13 cellular contexts compared by ENCODE assay signal in genomic region chr22:37610480-37611148, GRCh38. TPM values are rescaled to one million over a fixed set of nuclear protein-coding genes. Genes with fewer than 3 reads are reported as not detected.
DNase-seq lines count a peak whose midpoint lies in the region; ATAC-seq, FAIRE-seq and TF ChIP-seq lines count a peak whose summit lies in the region.
"Had no signal": no experiment of that assay in that cellular context is flagged by ENCODE, and none has a peak within 500 bp of the region (broad histone marks: within the 10 kb centered on the region; RNA-seq: fewer than 3 reads in every experiment).

No MANE protein-coding gene starts in this region.

- no peaks in the 10 kb centered on the region for H3K9me3 Mint-ChIP-seq in CD14-positive monocyte
- no peaks in the 10 kb centered on the region for H3K9me3 Mint-ChIP-seq in astrocyte (ENCODE audit: unreplicated experiment)
- no peaks in the 10 kb centered on the region for H3K9me3 Mint-ChIP-seq in naive thymus-derived CD4-positive, alpha-beta T cell

- H3K9me3 ChIP-seq in MM.1S (replicated peaks; ENCODE audit: insufficient read depth, low read length) (no peaks in the 10 kb centered on the region), astrocyte (ENCODE audit: insufficient read depth, low read depth, low read length) (no peaks in the 10 kb centered on the region), tibial artery (no peaks in the 10 kb centered on the region), SJCRH30 (replicated peaks) (no peaks in the 10 kb centered on the region)
- no peaks in the 10 kb centered on the region for H3K9me3 ChIP-seq in naive thymus-derived CD4-positive, alpha-beta T cell (ENCODE audit: control insufficient read depth in 2 of 3, low read length in 3 of 3)

- H3K27ac Mint-ChIP-seq in CD14-positive monocyte (peak overlapping the region; percentile 94 to 99 (median 97)), astrocyte (ENCODE audit: unreplicated experiment) (peak overlapping the region; percentile 34)
- peak overlapping the region in 8 of 9 donors; percentile 59 to 98 (median 92) for H3K27ac Mint-ChIP-seq in naive thymus-derived CD4-positive, alpha-beta T cell

- DNase-seq in CD14-positive monocyte (ENCODE audit: low spot score), result peak; percentile 96
- no peak for DNase-seq in MM.1S
- DNase-seq in astrocyte (ENCODE audit: low read depth), result no peak
- DNase-seq in naive thymus-derived CD4-positive, alpha-beta T cell, result no peak
- DNase-seq in tibial artery, result no peak
- no peak for DNase-seq in SJCRH30
- DNase-seq: NCI-H146 had no signal

- H3K4me1 ChIP-seq in MM.1S (ENCODE audit: low read length) (peaks cover 7% of the 10 kb centered on the region; the same call in 1 of the 2 replicates), astrocyte (ENCODE audit: insufficient read depth, low read length) (peaks cover 19% of the 10 kb centered on the region), tibial artery (peaks cover 0 to 49% (median 31%) of the 10 kb centered on the region in 4 donors), SJCRH30 (no peaks in the 10 kb centered on the region)
- H3K4me1 ChIP-seq in naive thymus-derived CD4-positive, alpha-beta T cell (ENCODE audit: control insufficient read depth in 2 of 2, insufficient read depth in 2 of 2, low read length in 2 of 2), result peaks cover 30 to 33% of the 10 kb centered on the region in 2 donors

- H2AFZ ChIP-seq in MM.1S (ENCODE audit: low read length), result no peak overlapping the region
- no peak overlapping the region for H2AFZ ChIP-seq in astrocyte (ENCODE audit: low read depth, low read length)

- intact Hi-C loops in CD14-positive monocyte (cut with micrococcal nuclease), result no loop called here
- intact Hi-C loops in naive thymus-derived CD4-positive, alpha-beta T cell (cut with micrococcal nuclease), result no loop called here
- intact Hi-C loops in tibial artery (cut with DNase I; ENCODE audit: low total_unique reads), result no loop called here

- peaks cover 17% of the 10 kb centered on the region for H3F3A ChIP-seq in MM.1S (ENCODE audit: insufficient read depth, low read length)

- H3K4me3 Mint-ChIP-seq in CD14-positive monocyte (peak overlapping the region; percentile 97), astrocyte (ENCODE audit: unreplicated experiment) (peak overlapping the region; percentile 94)
- H3K4me3 Mint-ChIP-seq in naive thymus-derived CD4-positive, alpha-beta T cell, result peak overlapping the region in 9 of 10 donors; percentile 25 to 97 (median 88)

- no peak for ATAC-seq in naive thymus-derived CD4-positive, alpha-beta T cell
- ATAC-seq in HG02885 (IDR thresholded peaks at IDR 0.05; ENCODE audit: poor library complexity, unreplicated experiment), result no peak
- ATAC-seq in HG03342 (IDR thresholded peaks at IDR 0.05; ENCODE audit: unreplicated experiment), result no peak

- POLR2A ChIA-PET in naive thymus-derived CD4-positive, alpha-beta T cell (lab: Charles Lee), result interaction anchor here (0.5 to 5.6 kb wide), 7 partner anchors 7 to 126 kb away, joined by 3 to 74 read pairs (median 4); partner anchors contain the start of gene SH3BP1

- no peak overlapping the region for H3K9ac ChIP-seq in MM.1S (ENCODE audit: low read length)
- H3K9ac ChIP-seq in astrocyte (ENCODE audit: low read length), result peak overlapping the region; percentile 95

- H3K36me3 Mint-ChIP-seq in CD14-positive monocyte, result peaks cover 18 to 36% of the 10 kb centered on the region in 2 donors
- peaks cover 3% of the 10 kb centered on the region for H3K36me3 Mint-ChIP-seq in astrocyte (ENCODE audit: low read depth, unreplicated experiment)
- H3K36me3 Mint-ChIP-seq in naive thymus-derived CD4-positive, alpha-beta T cell, result peaks cover 0 to 3% (median 0%) of the 10 kb centered on the region in 5 donors

- CTCF ChIA-PET in naive thymus-derived CD4-positive, alpha-beta T cell (lab: Charles Lee), result interaction anchor here (0.9 to 6.0 kb wide), 7 partner anchors 13 to 75 kb away, joined by 3 to 36 read pairs (median 5); partner anchors contain the start of gene NOL12

- no peaks in the 10 kb centered on the region for H4K20me1 ChIP-seq in MM.1S (ENCODE audit: insufficient read depth, low read length)
- peaks cover 9% of the 10 kb centered on the region for H4K20me1 ChIP-seq in astrocyte (ENCODE audit: insufficient read depth, low read length)

- no peak overlapping the region for H3K4me3 ChIP-seq in MM.1S (ENCODE audit: low read length)
- no peak overlapping the region for H3K4me3 ChIP-seq in astrocyte (ENCODE audit: insufficient read depth, low read depth, low read length)
- no peak overlapping the region for H3K4me3 ChIP-seq in naive thymus-derived CD4-positive, alpha-beta T cell (ENCODE audit: low read length)
- H3K4me3 ChIP-seq in tibial artery, result no peak overlapping the region
- no peak overlapping the region for H3K4me3 ChIP-seq in SJCRH30

- H3K4me1 Mint-ChIP-seq in CD14-positive monocyte, result peaks cover 45% of the 10 kb centered on the region
- peaks cover 9% of the 10 kb centered on the region for H3K4me1 Mint-ChIP-seq in astrocyte (ENCODE audit: low read depth, unreplicated experiment)
- peaks cover 20 to 54% (median 42%) of the 10 kb centered on the region in 7 donors for H3K4me1 Mint-ChIP-seq in naive thymus-derived CD4-positive, alpha-beta T cell

- no peak for FAIRE-seq in astrocyte (lab: Jason Lieb, UNC)
- FAIRE-seq: G401.6 had no signal

- H3K27me3 Mint-ChIP-seq in CD14-positive monocyte (ENCODE audit: low read depth in 3 of 3) (peaks cover under 1 to 11% (median 3%) of the 10 kb centered on the region in 3 donors), astrocyte (ENCODE audit: low read depth, unreplicated experiment) (no peaks in the 10 kb centered on the region)
- H3K27me3 Mint-ChIP-seq in naive thymus-derived CD4-positive, alpha-beta T cell, result no peaks in the 10 kb centered on the region

- H3K27ac ChIP-seq in MM.1S (ENCODE audit: low read length) (no peak overlapping the region), astrocyte (ENCODE audit: low read depth, low read length) (no peak overlapping the region), tibial artery (peak overlapping the region in 1 of 2 donors; percentile 97), SJCRH30 (no peak overlapping the region)
- peak overlapping the region; percentile 85 for H3K27ac ChIP-seq in naive thymus-derived CD4-positive, alpha-beta T cell (ENCODE audit: low read depth, low read length)

- H3K9me2 ChIP-seq in MM.1S (replicated peaks; ENCODE audit: insufficient read depth, low read length), result no peaks in the 10 kb centered on the region

- H3K79me2 ChIP-seq in MM.1S (ENCODE audit: low read length) (peaks cover 37% of the 10 kb centered on the region), astrocyte (ENCODE audit: insufficient read depth, low read length) (peaks cover 36% of the 10 kb centered on the region)

- TF ChIP-seq CTCF in CD14-positive monocyte (IDR thresholded peaks at IDR 0.05), result no peak
- TF ChIP-seq CTCF in MM.1S (IDR thresholded peaks at IDR 0.05; ENCODE audit: low read length), result no peak
- no peak for TF ChIP-seq CTCF in astrocyte (IDR thresholded peaks at IDR 0.05; ENCODE audit: insufficient read depth, low read depth, low read length)
- no peak for TF ChIP-seq CTCF in tibial artery (IDR thresholded peaks at IDR 0.05)

- H3K27me3 ChIP-seq in MM.1S (replicated peaks; ENCODE audit: insufficient read depth, low read length) (0 out of 2 replicates have a peak, but pooled peaks cover 3% of the 10 kb centered on the region), astrocyte (ENCODE audit: insufficient read depth, low read length) (peaks cover 3% of the 10 kb centered on the region), tibial artery (peaks cover 0 to 8% of the 10 kb centered on the region in 2 donors), SJCRH30 (peaks cover under 1% of the 10 kb centered on the region; the same call in 1 of the 2 replicates)
- no peaks in the 10 kb centered on the region for H3K27me3 ChIP-seq in naive thymus-derived CD4-positive, alpha-beta T cell (ENCODE audit: control insufficient read depth in 2 of 2, insufficient read depth in 2 of 2, low read length in 2 of 2)

- H3K36me3 ChIP-seq in MM.1S (replicated peaks; ENCODE audit: insufficient read depth, low read length) (no peaks in the 10 kb centered on the region), astrocyte (ENCODE audit: insufficient read depth, low read length) (no peaks in the 10 kb centered on the region), tibial artery (peaks cover 0 to 18% (median 0%) of the 10 kb centered on the region in 3 donors), SJCRH30 (peaks cover 4% of the 10 kb centered on the region; the same call in 1 of the 2 replicates)
- peaks cover 0 to 19% (median 0%) of the 10 kb centered on the region in 3 experiments for H3K36me3 ChIP-seq in naive thymus-derived CD4-positive, alpha-beta T cell (ENCODE audit: control insufficient read depth in 2 of 3, insufficient read depth in 3 of 3, low read length in 3 of 3)

- peak overlapping the region; percentile 99; the same call in 1 of the 2 replicates for H3K4me2 ChIP-seq in MM.1S (ENCODE audit: low read depth, low read length)
- H3K4me2 ChIP-seq in astrocyte (ENCODE audit: low read length), result peak overlapping the region; percentile 100

RNA-seq across cellular contexts. Expression of gene GGA1, which starts 2.0 kb away (rescaled TPM):
- polyA plus RNA-seq in CD14-positive monocyte, result 10 to 100 TPM; 19.8 to 24.8 TPM
- 39.9 and 43.1 TPM in 2 replicates for total RNA-seq in astrocyte
- total RNA-seq in naive thymus-derived CD4-positive, alpha-beta T cell, result 100 to 1,000 TPM in 3 of 5 experiments, 10 to 100 TPM in 2; 64.2 to 124 (median 102) TPM
- 10 to 100 TPM; 20.8 to 22.3 TPM for polyA plus RNA-seq in naive thymus-derived CD4-positive, alpha-beta T cell
- 25.1 and 34.1 TPM in 2 replicates for total RNA-seq in SJCRH30 (2014; rRNA removed; shearing (Covaris generic))

RNA-seq across cellular contexts. Expression of gene SH3BP1, which starts 28.9 kb away (rescaled TPM):
- 10 to 100 TPM; 20.0 TPM for polyA plus RNA-seq in CD14-positive monocyte
- total RNA-seq in astrocyte, result 26.5 and 31.6 TPM in 2 replicates
- total RNA-seq in naive thymus-derived CD4-positive, alpha-beta T cell, result 100 to 1,000 TPM in 2 of 5 experiments, 10 to 100 TPM in 3; 66.4 to 157 (median 89.2) TPM
- 10 to 100 TPM; 12.9 to 23.0 TPM for polyA plus RNA-seq in naive thymus-derived CD4-positive, alpha-beta T cell
- total RNA-seq in SJCRH30 (2014; rRNA removed; shearing (Covaris generic)), result 6.1 and 6.3 TPM in 2 replicates

RNA-seq across cellular contexts. Expression of gene LGALS2, which starts 30.7 kb away (rescaled TPM):
- 100 to 1,000 TPM; 654 to 878 TPM for polyA plus RNA-seq in CD14-positive monocyte
- not detected in 2 replicates for total RNA-seq in astrocyte
- 100 to 1,000 TPM in 1 of 5 experiments, 1 to 10 TPM in 1, not detected in 3; 6.4 to 123 TPM for total RNA-seq in naive thymus-derived CD4-positive, alpha-beta T cell
- polyA plus RNA-seq in naive thymus-derived CD4-positive, alpha-beta T cell, result under 1 TPM in 1 of 2 donors, not detected in 1; 0.71 TPM
- total RNA-seq in SJCRH30 (2014; rRNA removed; shearing (Covaris generic)), result not detected in 2 replicates
- total RNA-seq: fibroblast of lung, pulmonary artery endothelial cell, ureter had no signal

RNA-seq across cellular contexts. Expression of gene PDXP, which starts 47.9 kb away (rescaled TPM):
- polyA plus RNA-seq in CD14-positive monocyte, result 1 to 10 TPM; 1.0 to 4.3 TPM
- 18.9 and 22.4 TPM in 2 replicates for total RNA-seq in astrocyte
- total RNA-seq in naive thymus-derived CD4-positive, alpha-beta T cell, result 10 to 100 TPM in 1 of 5 experiments, 1 to 10 TPM in 4; 3.9 to 27.4 (median 7.5) TPM
- 1 to 10 TPM; 1.9 to 3.6 TPM for polyA plus RNA-seq in naive thymus-derived CD4-positive, alpha-beta T cell
- total RNA-seq in SJCRH30 (2014; rRNA removed; shearing (Covaris generic)), result 43.3 and 48.3 TPM in 2 replicates

RNA-seq across cellular contexts. Expression of gene CDC42EP1, which starts 50.3 kb away (rescaled TPM):
- 1 to 10 TPM; 5.9 to 8.5 TPM for polyA plus RNA-seq in CD14-positive monocyte
- total RNA-seq in astrocyte, result 106 and 109 TPM in 2 replicates
- total RNA-seq in naive thymus-derived CD4-positive, alpha-beta T cell, result 1 to 10 TPM in 1 of 5 experiments, under 1 TPM in 3, not detected in 1; 0.27 to 1.6 (median 0.62) TPM
- not detected for polyA plus RNA-seq in naive thymus-derived CD4-positive, alpha-beta T cell
- total RNA-seq in SJCRH30 (2014; rRNA removed; shearing (Covaris generic)), result 11.9 and 12.4 TPM in 2 replicates

Comparison
In these comparisons a context has a peak if more than half of its experiments do, and no peak if none do; other contexts are left out.
1. H3K27ac Mint-ChIP-seq: peak in every context shown above with its lines; median percentile 97 in CD14-positive monocyte; 92 in naive thymus-derived CD4-positive, alpha-beta T cell; 34 in astrocyte.